Comparison of ENCODE assay signal across 11 cellular contexts in the genomic region with DNA sequence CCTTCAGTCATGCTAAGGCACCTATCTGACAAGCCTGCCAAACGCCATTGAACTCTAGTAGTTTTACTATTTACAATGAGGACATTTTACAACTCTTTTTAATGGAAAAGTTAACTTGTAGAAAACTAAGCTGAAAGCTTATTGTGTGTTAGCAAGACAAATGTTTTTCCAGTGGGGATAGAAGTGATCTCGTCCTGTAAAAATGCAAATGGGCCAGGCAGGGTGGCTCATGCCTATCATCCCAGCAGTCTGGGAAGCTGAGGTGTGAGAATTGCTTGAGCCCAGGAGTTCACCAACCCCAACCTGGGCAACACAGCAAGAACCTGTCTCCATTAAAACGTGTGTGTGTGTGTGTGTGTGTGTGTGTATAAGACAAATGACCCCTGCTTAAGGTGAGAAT. TPM values are rescaled to one million over a fixed set of nuclear protein-coding genes. Genes with fewer than 3 reads are reported as not detected.
DNase-seq lines count a peak whose midpoint lies in the region; ATAC-seq and TF ChIP-seq lines count a peak whose summit lies in the region.
"Had no signal": no experiment of that assay in that cellular context is flagged by ENCODE, and none has a peak within 500 bp of the region (broad histone marks: within the 10 kb centered on the region; RNA-seq: fewer than 3 reads in every experiment).

No MANE protein-coding gene starts in this region.

- H3K4me3 ChIP-seq in cardiac muscle cell (peak overlapping the region; percentile 61), transverse colon (no peak overlapping the region)

- WGBS in transverse colon (ENCODE audit: low coverage in 1 of 2), 2 donors, result 46 to 67% methylated on average over 3 of the region's 3 CpGs

- H3K27ac ChIP-seq in cardiac muscle cell (no peak overlapping the region), transverse colon (peak overlapping the region; percentile 94 to 96 (median 96))

- peaks cover 2% of the 10 kb centered on the region for H3K36me3 Mint-ChIP-seq in activated CD4-positive, alpha-beta memory T cell treated with anti-CD3 and anti-CD28 coated beads, Interleukin-2, amount 10 ng/mL, durations not matched to agents 7 days and 5 days (ENCODE audit: low read depth)
- peaks cover 0 to 9% (median 0%) of the 10 kb centered on the region in 3 donors for H3K36me3 Mint-ChIP-seq in immature natural killer cell

- H3K4me1 Mint-ChIP-seq in activated CD4-positive, alpha-beta memory T cell treated with anti-CD3 and anti-CD28 coated beads, Interleukin-2, amount 10 ng/mL, durations not matched to agents 7 days and 5 days, result peaks cover 61% of the 10 kb centered on the region
- H3K4me1 Mint-ChIP-seq in immature natural killer cell, result peaks cover 49 to 51% of the 10 kb centered on the region in 2 donors

- no peaks in the 10 kb centered on the region for H3K4me1 ChIP-seq in cardiac muscle cell (ENCODE audit: low read depth)
- peaks cover 20 to 45% (median 37%) of the 10 kb centered on the region in 4 donors for H3K4me1 ChIP-seq in transverse colon

- intact Hi-C loops in Right ventricle myocardium superior (cut with DNase I), result no loop called here
- intact Hi-C loops in transverse colon (cut with DNase I; ENCODE audit: low total_unique reads), result no loop called here

- H3K36me3 ChIP-seq in cardiac muscle cell, result no peaks in the 10 kb centered on the region
- H3K36me3 ChIP-seq in transverse colon, result no peaks in the 10 kb centered on the region

- no peak for ATAC-seq in Right ventricle myocardium superior (ENCODE audit: poor library complexity)

- no peaks in the 10 kb centered on the region for H3K27me3 Mint-ChIP-seq in activated CD4-positive, alpha-beta memory T cell treated with anti-CD3 and anti-CD28 coated beads, Interleukin-2, amount 10 ng/mL, durations not matched to agents 7 days and 5 days
- H3K27me3 Mint-ChIP-seq in immature natural killer cell (ENCODE audit: low read depth in 3 of 3), result peaks cover 10 to 29% (median 16%) of the 10 kb centered on the region in 3 donors

- peaks cover 19% of the 10 kb centered on the region for H3K27me3 ChIP-seq in cardiac muscle cell
- H3K27me3 ChIP-seq in transverse colon, result no peaks in the 10 kb centered on the region

- CTCF ChIA-PET in activated CD4-positive, alpha-beta memory T cell treated with anti-CD3 and anti-CD28 coated beads, Interleukin-2, amount 10 ng/mL, durations not matched to agents 7 days and 5 days (lab: Charles Lee), result interaction anchor here (1.1 to 1.7 kb wide), 4 partner anchors 23 to 265 kb away, joined by 3 to 6 read pairs (median 4); no protein-coding TSS in a partner anchor
- CTCF ChIA-PET in GM10248 (lab: Yijun Ruan, JAX), result interaction anchor here (0.9 to 3.9 kb wide), 12 partner anchors 9 to 501 kb away, joined by 3 to 18 read pairs (median 4); no protein-coding TSS in a partner anchor

- POLR2A ChIA-PET in activated CD4-positive, alpha-beta memory T cell treated with anti-CD3 and anti-CD28 coated beads, Interleukin-2, amount 10 ng/mL, durations not matched to agents 7 days and 5 days (lab: Charles Lee), result interaction anchor here (0.9 to 6.7 kb wide), 6 partner anchors 9 to 533 kb away, joined by 3 to 88 read pairs (median 4); partner anchors contain the start of genes CCT6A, CHCHD2, LANCL2 and PSPH
- POLR2A ChIA-PET in GM10248 (lab: Yijun Ruan, JAX), result no interaction called here

- TF ChIP-seq POLR2A in transverse colon (IDR thresholded peaks at IDR 0.05), result no peak

- no peaks in the 10 kb centered on the region for H3K9me3 ChIP-seq in cardiac muscle cell (ENCODE audit: low read depth)
- no peaks in the 10 kb centered on the region for H3K9me3 ChIP-seq in transverse colon

- in situ Hi-C loops in transverse colon (cut with MboI; ENCODE audit: low pct_ligation_motif_present in 1 of 4, low pct_unique_long_range_greater_than_20kb in 1 of 4, low sequenced_read_pairs in 3 of 4), result no loop called here

- TF ChIP-seq CTCF in cardiac muscle cell (IDR thresholded peaks at IDR 0.05; ENCODE audit: low read depth, low read length), result no peak
- TF ChIP-seq CTCF in transverse colon (IDR thresholded peaks at IDR 0.05), result no peak
- TF ChIP-seq CTCF in GM10248 (IDR thresholded peaks at IDR 0.05; ENCODE audit: control extremely low read depth, extremely low read depth, low read depth, missing control alignments), result no peak

- peak in 1 of 2 donors; percentile 10 for DNase-seq in cardiac muscle cell (ENCODE audit: low read depth in 1 of 2, low spot score in 1 of 2)
- DNase-seq in Right ventricle myocardium superior, result no peak
- no peak for DNase-seq in activated CD4-positive, alpha-beta memory T cell treated with anti-CD3 and anti-CD28 coated beads, Interleukin-2, amount 10 ng/mL, durations not matched to agents 7 days and 5 days
- no peak for DNase-seq in immature natural killer cell
- no peak for DNase-seq in transverse colon
- DNase-seq in NCI-H187 treated with DMSO at 0.1 percent for 48 hours (lab: John Stamatoyannopoulos, UW), result no peak
- no peak for DNase-seq in stimulated activated CD4-positive, alpha-beta T cell treated with anti-CD3 and anti-CD28 coated beads, Interleukin-4, amount 100 ng/mL, for 4 hours
- DNase-seq in GM10248 (ENCODE audit: extremely low spot score), result no peak
- DNase-seq: activated CD4-positive, alpha-beta T cell treated with anti-CD3 and anti-CD28 coated beads, Interleukin-2, amount 50 U/mL, for 4 hours; NCI-H2171; stimulated activated CD4-positive, alpha-beta T cell treated with anti-CD3 and anti-CD28 coated beads, Interleukin-2, amount 100 ng/mL, for 24 hours had no signal

- peaks cover 4% of the 10 kb centered on the region for H3K9me3 Mint-ChIP-seq in activated CD4-positive, alpha-beta memory T cell treated with anti-CD3 and anti-CD28 coated beads, Interleukin-2, amount 10 ng/mL, durations not matched to agents 7 days and 5 days
- no peaks in the 10 kb centered on the region for H3K9me3 Mint-ChIP-seq in immature natural killer cell

- peak overlapping the region; percentile 77 for H3K4me3 Mint-ChIP-seq in activated CD4-positive, alpha-beta memory T cell treated with anti-CD3 and anti-CD28 coated beads, Interleukin-2, amount 10 ng/mL, durations not matched to agents 7 days and 5 days
- H3K4me3 Mint-ChIP-seq in immature natural killer cell, result peak overlapping the region; percentile 87 to 95 (median 91)

- H3K27ac Mint-ChIP-seq in activated CD4-positive, alpha-beta memory T cell treated with anti-CD3 and anti-CD28 coated beads, Interleukin-2, amount 10 ng/mL, durations not matched to agents 7 days and 5 days, result peak overlapping the region; percentile 73
- H3K27ac Mint-ChIP-seq in immature natural killer cell, result peak overlapping the region; percentile 82 to 96 (median 92)

- TF ChIP-seq EP300 in transverse colon (IDR thresholded peaks at IDR 0.05; ENCODE audit: low read depth), result no peak

RNA-seq across cellular contexts. Expression of gene VOPP1, which starts 1.2 kb away (rescaled TPM):
- total RNA-seq in cardiac muscle cell, result 19.3 and 21.3 TPM in 2 replicates
- polyA plus RNA-seq in cardiac muscle cell, result 5.0 and 9.6 TPM in 2 replicates
- total RNA-seq in Right ventricle myocardium superior, result 21.8 TPM
- total RNA-seq in activated CD4-positive, alpha-beta memory T cell treated with anti-CD3 and anti-CD28 coated beads, Interleukin-2, amount 10 ng/mL, durations not matched to agents 7 days and 5 days, result 10 to 100 TPM; 51.4 to 52.7 TPM
- 100 to 1,000 TPM in 1 of 3 donors, 10 to 100 TPM in 2; 54.0 to 119 (median 57.9) TPM for polyA plus RNA-seq in immature natural killer cell
- total RNA-seq in transverse colon, result 10 to 100 TPM; 22.1 to 79.2 (median 73.9) TPM
